In genomic region chr1:121458291-121459048, GRCh38 we compare ENCODE assay signal across 10 cellular contexts.
A peak's percentile ranks its signal among the peaks of the same experiment; 100 is the strongest.
DNase-seq lines count a peak whose midpoint lies in the region; ATAC-seq, FAIRE-seq and TF ChIP-seq lines count a peak whose summit lies in the region.
"Had no signal": no experiment of that assay in that cellular context is flagged by ENCODE, and none has a peak within 500 bp of the region (broad histone marks: within the 10 kb centered on the region; RNA-seq: fewer than 3 reads in every experiment).

No MANE protein-coding gene starts in this region.

- no peaks in the 10 kb centered on the region for H3K27me3 ChIP-seq in fibroblast of lung (ENCODE audit: control insufficient read depth, insufficient read depth, low read length)
- H3K27me3 ChIP-seq in psoas muscle (ENCODE audit: insufficient read depth in 3 of 3, low read length in 2 of 3): no peaks in the 10 kb centered on the region
- no peaks in the 10 kb centered on the region for H3K27me3 ChIP-seq in Caco-2 (replicated peaks; ENCODE audit: control insufficient read depth, insufficient read depth, low read length)
- H3K27me3 ChIP-seq: vagina had no signal

- no peak for FAIRE-seq in frontal cortex (lab: Jason Lieb, UNC)
- FAIRE-seq: astrocyte had no signal

- no TSS peak for BruUV-seq in Caco-2 (replicated peaks; lab: Mats Ljungman, UMichigan)

- 59 to 66% (median 63%) methylated on average over 2 of the region's 2 CpGs for WGBS in psoas muscle, 3 donors

- ATAC-seq in GM18502 (IDR thresholded peaks at IDR 0.05; ENCODE audit: poor library complexity, unreplicated experiment) (peak; percentile 100), GM21619 (IDR thresholded peaks at IDR 0.05; ENCODE audit: unreplicated experiment) (peak; percentile 99), psoas muscle (no peak)

- H3K4me3 Mint-ChIP-seq in Caco-2 (ENCODE audit: unreplicated experiment): no peak overlapping the region

- CTCF ChIA-PET in Caco-2 (lab: Charles Lee): no interaction called here

- H3K27ac ChIP-seq in fibroblast of lung (ENCODE audit: insufficient read depth, low read length): no peak overlapping the region
- H3K27ac ChIP-seq in psoas muscle: no peak overlapping the region
- H3K27ac ChIP-seq: vagina had no signal

- H3K36me3 Mint-ChIP-seq in Caco-2 (ENCODE audit: insufficient read depth, unreplicated experiment): no peaks in the 10 kb centered on the region

- no peaks in the 10 kb centered on the region for H3K36me3 ChIP-seq in fibroblast of lung (ENCODE audit: control insufficient read depth, insufficient read depth, low read length)
- no peaks in the 10 kb centered on the region for H3K36me3 ChIP-seq in psoas muscle (ENCODE audit: insufficient read depth in 1 of 2, low read depth in 1 of 2)
- no peaks in the 10 kb centered on the region for H3K36me3 ChIP-seq in Caco-2 (ENCODE audit: control insufficient read depth, insufficient read depth, low read length)
- H3K36me3 ChIP-seq: vagina had no signal

- DNase-seq in KG1 (lab: John Stamatoyannopoulos, UW): peak; percentile 15
- DNase-seq in fibroblast of lung (ENCODE audit: low read depth in 2 of 2): peak in 1 of 2 donors; percentile 2
- DNase-seq in psoas muscle: no peak
- DNase-seq in GDM1 (lab: John Stamatoyannopoulos, UW): no peak
- no peak for DNase-seq in Caco-2
- no peak for DNase-seq in frontal cortex (ENCODE audit: low spot score in 2 of 2)

- H3K4me1 ChIP-seq in fibroblast of lung (ENCODE audit: control insufficient read depth, extremely low read depth, insufficient read depth, low read length) (no peaks in the 10 kb centered on the region), psoas muscle (no peaks in the 10 kb centered on the region), Caco-2 (no peaks in the 10 kb centered on the region)
- H3K4me1 ChIP-seq: vagina had no signal

- POLR2A ChIA-PET in Caco-2 (lab: Charles Lee): no interaction called here

- H3K9me3 ChIP-seq in fibroblast of lung (ENCODE audit: control insufficient read depth, insufficient read depth, low read depth, low read length) (no peaks in the 10 kb centered on the region), psoas muscle (no peaks in the 10 kb centered on the region), Caco-2 (no peaks in the 10 kb centered on the region)
- H3K9me3 ChIP-seq: vagina had no signal

- TF ChIP-seq CTCF in fibroblast of lung (conservative IDR thresholded peaks at IDR 0.05 in 1 of 2, IDR thresholded peaks at IDR 0.05 in 1 of 2; ENCODE audit: low read depth in 1 of 2, low read length in 2 of 2) (no peak), psoas muscle (IDR thresholded peaks at IDR 0.05) (no peak), Caco-2 (IDR thresholded peaks at IDR 0.05; ENCODE audit: insufficient read depth in 1 of 2, low read depth in 1 of 2, low read length in 1 of 2, severe bottlenecking in 1 of 2, unreplicated experiment in 1 of 2) (no peak)

- no peak overlapping the region for H2AFZ ChIP-seq in fibroblast of lung (ENCODE audit: low read length)

- no peak overlapping the region for H3K9ac ChIP-seq in fibroblast of lung (ENCODE audit: insufficient read depth, low read length)

- peak overlapping the region in 1 of 4 experiments; percentile 9 for H3K4me3 ChIP-seq in fibroblast of lung (replicated peaks in 1 of 4; ENCODE audit: control extremely low read depth in 1 of 4, insufficient read depth in 1 of 4, low read depth in 3 of 4, low read length in 4 of 4)
- no peak overlapping the region for H3K4me3 ChIP-seq in psoas muscle
- H3K4me3 ChIP-seq in Caco-2 (ENCODE audit: low read depth, low read length): no peak overlapping the region
- H3K4me3 ChIP-seq: vagina had no signal

- no peaks in the 10 kb centered on the region for H4K20me1 ChIP-seq in fibroblast of lung (ENCODE audit: control insufficient read depth, extremely low read depth, insufficient read depth, low read length)

- H3K9me3 Mint-ChIP-seq in Caco-2 (ENCODE audit: unreplicated experiment): no peaks in the 10 kb centered on the region

- intact Hi-C loops in psoas muscle (cut with DNase I) (no loop called here), Caco-2 (cut with micrococcal nuclease; ENCODE audit: unreplicated experiment) (no loop called here)

- H3K27ac Mint-ChIP-seq in Caco-2 (ENCODE audit: unreplicated experiment): no peak overlapping the region

- no peaks in the 10 kb centered on the region for H3K4me1 Mint-ChIP-seq in Caco-2 (ENCODE audit: low read depth, unreplicated experiment)

- H3K79me2 ChIP-seq in fibroblast of lung (ENCODE audit: control insufficient read depth, insufficient read depth, low read length): no peaks in the 10 kb centered on the region

- no peaks in the 10 kb centered on the region for H3K27me3 Mint-ChIP-seq in Caco-2 (ENCODE audit: insufficient read depth, unreplicated experiment)

- peak overlapping the region; percentile 13 for H3K4me2 ChIP-seq in fibroblast of lung (ENCODE audit: extremely low read depth, insufficient read depth, low read length)

Comparison
In these comparisons a context has a peak if more than half of its experiments do, and no peak if none do; other contexts are left out.
1. ATAC-seq: peak in GM18502 (single experiment) and GM21619 (single experiment); none in psoas muscle (0 of 4).